In the genomic region with DNA sequence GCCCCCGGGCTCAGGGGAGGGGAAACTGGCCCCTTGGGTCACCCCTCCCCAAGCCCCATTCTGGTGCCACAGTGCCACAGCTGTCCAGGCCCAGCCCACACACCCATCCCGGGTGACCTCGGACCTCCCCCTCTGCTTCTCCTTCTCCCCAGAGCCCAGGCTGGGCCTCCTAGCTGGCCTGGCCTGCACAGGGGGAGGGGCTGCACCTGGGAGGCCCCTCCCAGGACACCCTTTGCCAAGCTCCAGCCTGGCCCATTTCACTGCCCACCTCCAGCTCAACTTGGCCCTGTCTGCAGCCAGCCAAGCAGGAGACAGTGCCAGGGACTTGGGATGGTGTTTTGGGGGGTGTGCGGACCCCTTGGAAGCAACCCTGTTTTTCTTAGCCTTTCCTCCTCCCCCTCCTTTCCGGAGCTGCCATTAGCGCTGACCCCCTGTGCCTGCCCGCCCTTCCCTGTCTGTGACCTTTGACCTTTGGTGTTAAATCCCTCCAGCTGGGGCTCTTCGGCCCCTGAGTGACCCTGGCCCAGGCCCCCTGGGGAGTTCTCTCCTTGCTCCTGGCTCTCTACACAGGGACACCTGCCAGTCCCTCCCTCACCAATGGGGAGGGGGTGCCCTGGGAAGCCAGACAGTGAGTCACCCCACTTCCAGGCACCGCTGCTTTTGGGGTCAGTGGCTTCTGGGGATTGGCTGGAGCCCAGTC, we compare ENCODE assay signal across 1 cellular context.
TF ChIP-seq lines count a peak whose summit lies in the region.

No MANE protein-coding gene starts in this region.

TF ChIP-seq in HEK293, 187 proteins besides CTCF, POLR2A, EP300 and RAD21 (continued from another document and continues in another):
- TF ChIP-seq, protein P1, sequence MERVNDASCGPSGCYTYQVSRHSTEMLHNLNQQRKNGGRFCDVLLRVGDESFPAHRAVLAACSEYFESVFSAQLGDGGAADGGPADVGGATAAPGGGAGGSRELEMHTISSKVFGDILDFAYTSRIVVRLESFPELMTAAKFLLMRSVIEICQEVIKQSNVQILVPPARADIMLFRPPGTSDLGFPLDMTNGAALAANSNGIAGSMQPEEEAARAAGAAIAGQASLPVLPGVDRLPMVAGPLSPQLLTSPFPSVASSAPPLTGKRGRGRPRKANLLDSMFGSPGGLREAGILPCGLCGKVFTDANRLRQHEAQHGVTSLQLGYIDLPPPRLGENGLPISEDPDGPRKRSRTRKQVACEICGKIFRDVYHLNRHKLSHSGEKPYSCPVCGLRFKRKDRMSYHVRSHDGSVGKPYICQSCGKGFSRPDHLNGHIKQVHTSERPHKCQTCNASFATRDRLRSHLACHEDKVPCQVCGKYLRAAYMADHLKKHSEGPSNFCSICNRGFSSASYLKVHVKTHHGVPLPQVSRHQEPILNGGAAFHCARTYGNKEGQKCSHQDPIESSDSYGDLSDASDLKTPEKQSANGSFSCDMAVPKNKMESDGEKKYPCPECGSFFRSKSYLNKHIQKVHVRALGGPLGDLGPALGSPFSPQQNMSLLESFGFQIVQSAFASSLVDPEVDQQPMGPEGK (tag by site-specific recombination; IDR thresholded peaks at IDR 0.05) = 0 out of 2 replicates have a peak, but pooled peaks have one; percentile 14
- no peak for TF ChIP-seq ZNF138 (tag by site-specific recombination; IDR thresholded peaks at IDR 0.05; ENCODE audit: borderline replicate concordance)
- no peak for TF ChIP-seq ZNF121 (tag by site-specific recombination; IDR thresholded peaks at IDR 0.05)
- no peak for TF ChIP-seq ZSCAN30 (tag by site-specific recombination; IDR thresholded peaks at IDR 0.05)
- no peak for TF ChIP-seq ZNF211 (tag by site-specific recombination; IDR thresholded peaks at IDR 0.05; ENCODE audit: low read depth)
- no peak for TF ChIP-seq MEIS1 (CRISPR knock-in tag; IDR thresholded peaks at IDR 0.05; ENCODE audit: borderline replicate concordance)
- TF ChIP-seq ZNF639 (tag by site-specific recombination; IDR thresholded peaks at IDR 0.05) = no peak
- no peak for TF ChIP-seq ZNF155 (tag by site-specific recombination; IDR thresholded peaks at IDR 0.05)
- no peak for TF ChIP-seq GFI1B (tag by site-specific recombination; IDR thresholded peaks at IDR 0.05)
- TF ChIP-seq ZNF354C (tag by site-specific recombination; IDR thresholded peaks at IDR 0.05; ENCODE audit: borderline replicate concordance, low read depth) = no peak
- TF ChIP-seq ZNF133 (tag by site-specific recombination; IDR thresholded peaks at IDR 0.05) = no peak
- no peak for TF ChIP-seq ZNF394 (tag by site-specific recombination; IDR thresholded peaks at IDR 0.05; ENCODE audit: borderline replicate concordance)
- 0 out of 2 replicates have a peak, but pooled peaks have one; percentile 16 for TF ChIP-seq ZIC2 (tag by site-specific recombination; IDR thresholded peaks at IDR 0.05)
- no peak for TF ChIP-seq ZNF239 (tag by site-specific recombination; IDR thresholded peaks at IDR 0.05)
- no peak for TF ChIP-seq ZNF416 (tag by site-specific recombination; IDR thresholded peaks at IDR 0.05)
- no peak for TF ChIP-seq ZNF148 (tag by site-specific recombination; IDR thresholded peaks at IDR 0.05; ENCODE audit: borderline replicate concordance)
- TF ChIP-seq ZNF670 (tag by site-specific recombination; IDR thresholded peaks at IDR 0.05; ENCODE audit: low read depth) = no peak
- TF ChIP-seq, protein P2, sequence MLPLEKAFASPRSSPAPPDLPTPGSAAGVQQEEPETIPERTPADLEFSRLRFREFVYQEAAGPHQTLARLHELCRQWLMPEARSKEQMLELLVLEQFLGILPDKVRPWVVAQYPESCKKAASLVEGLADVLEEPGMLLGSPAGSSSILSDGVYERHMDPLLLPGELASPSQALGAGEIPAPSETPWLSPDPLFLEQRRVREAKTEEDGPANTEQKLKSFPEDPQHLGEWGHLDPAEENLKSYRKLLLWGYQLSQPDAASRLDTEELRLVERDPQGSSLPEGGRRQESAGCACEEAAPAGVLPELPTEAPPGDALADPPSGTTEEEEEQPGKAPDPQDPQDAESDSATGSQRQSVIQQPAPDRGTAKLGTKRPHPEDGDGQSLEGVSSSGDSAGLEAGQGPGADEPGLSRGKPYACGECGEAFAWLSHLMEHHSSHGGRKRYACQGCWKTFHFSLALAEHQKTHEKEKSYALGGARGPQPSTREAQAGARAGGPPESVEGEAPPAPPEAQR (tag by site-specific recombination; IDR thresholded peaks at IDR 0.05) = no peak
- TF ChIP-seq PRDM1 (tag by site-specific recombination; IDR thresholded peaks at IDR 0.05) = no peak
- TF ChIP-seq ZXDB (tag by site-specific recombination; IDR thresholded peaks at IDR 0.05) = no peak
- TF ChIP-seq HOXD13 (CRISPR knock-in tag; IDR thresholded peaks at IDR 0.05; ENCODE audit: borderline replicate concordance) = no peak
- TF ChIP-seq, protein P3, sequence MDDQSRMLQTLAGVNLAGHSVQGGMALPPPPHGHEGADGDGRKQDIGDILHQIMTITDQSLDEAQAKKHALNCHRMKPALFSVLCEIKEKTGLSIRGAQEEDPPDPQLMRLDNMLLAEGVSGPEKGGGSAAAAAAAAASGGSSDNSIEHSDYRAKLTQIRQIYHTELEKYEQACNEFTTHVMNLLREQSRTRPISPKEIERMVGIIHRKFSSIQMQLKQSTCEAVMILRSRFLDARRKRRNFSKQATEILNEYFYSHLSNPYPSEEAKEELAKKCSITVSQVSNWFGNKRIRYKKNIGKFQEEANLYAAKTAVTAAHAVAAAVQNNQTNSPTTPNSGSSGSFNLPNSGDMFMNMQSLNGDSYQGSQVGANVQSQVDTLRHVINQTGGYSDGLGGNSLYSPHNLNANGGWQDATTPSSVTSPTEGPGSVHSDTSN (CRISPR knock-in tag; IDR thresholded peaks at IDR 0.05) = no peak
- no peak for TF ChIP-seq OSR2 (tag by site-specific recombination; IDR thresholded peaks at IDR 0.05)
- TF ChIP-seq, protein P4, sequence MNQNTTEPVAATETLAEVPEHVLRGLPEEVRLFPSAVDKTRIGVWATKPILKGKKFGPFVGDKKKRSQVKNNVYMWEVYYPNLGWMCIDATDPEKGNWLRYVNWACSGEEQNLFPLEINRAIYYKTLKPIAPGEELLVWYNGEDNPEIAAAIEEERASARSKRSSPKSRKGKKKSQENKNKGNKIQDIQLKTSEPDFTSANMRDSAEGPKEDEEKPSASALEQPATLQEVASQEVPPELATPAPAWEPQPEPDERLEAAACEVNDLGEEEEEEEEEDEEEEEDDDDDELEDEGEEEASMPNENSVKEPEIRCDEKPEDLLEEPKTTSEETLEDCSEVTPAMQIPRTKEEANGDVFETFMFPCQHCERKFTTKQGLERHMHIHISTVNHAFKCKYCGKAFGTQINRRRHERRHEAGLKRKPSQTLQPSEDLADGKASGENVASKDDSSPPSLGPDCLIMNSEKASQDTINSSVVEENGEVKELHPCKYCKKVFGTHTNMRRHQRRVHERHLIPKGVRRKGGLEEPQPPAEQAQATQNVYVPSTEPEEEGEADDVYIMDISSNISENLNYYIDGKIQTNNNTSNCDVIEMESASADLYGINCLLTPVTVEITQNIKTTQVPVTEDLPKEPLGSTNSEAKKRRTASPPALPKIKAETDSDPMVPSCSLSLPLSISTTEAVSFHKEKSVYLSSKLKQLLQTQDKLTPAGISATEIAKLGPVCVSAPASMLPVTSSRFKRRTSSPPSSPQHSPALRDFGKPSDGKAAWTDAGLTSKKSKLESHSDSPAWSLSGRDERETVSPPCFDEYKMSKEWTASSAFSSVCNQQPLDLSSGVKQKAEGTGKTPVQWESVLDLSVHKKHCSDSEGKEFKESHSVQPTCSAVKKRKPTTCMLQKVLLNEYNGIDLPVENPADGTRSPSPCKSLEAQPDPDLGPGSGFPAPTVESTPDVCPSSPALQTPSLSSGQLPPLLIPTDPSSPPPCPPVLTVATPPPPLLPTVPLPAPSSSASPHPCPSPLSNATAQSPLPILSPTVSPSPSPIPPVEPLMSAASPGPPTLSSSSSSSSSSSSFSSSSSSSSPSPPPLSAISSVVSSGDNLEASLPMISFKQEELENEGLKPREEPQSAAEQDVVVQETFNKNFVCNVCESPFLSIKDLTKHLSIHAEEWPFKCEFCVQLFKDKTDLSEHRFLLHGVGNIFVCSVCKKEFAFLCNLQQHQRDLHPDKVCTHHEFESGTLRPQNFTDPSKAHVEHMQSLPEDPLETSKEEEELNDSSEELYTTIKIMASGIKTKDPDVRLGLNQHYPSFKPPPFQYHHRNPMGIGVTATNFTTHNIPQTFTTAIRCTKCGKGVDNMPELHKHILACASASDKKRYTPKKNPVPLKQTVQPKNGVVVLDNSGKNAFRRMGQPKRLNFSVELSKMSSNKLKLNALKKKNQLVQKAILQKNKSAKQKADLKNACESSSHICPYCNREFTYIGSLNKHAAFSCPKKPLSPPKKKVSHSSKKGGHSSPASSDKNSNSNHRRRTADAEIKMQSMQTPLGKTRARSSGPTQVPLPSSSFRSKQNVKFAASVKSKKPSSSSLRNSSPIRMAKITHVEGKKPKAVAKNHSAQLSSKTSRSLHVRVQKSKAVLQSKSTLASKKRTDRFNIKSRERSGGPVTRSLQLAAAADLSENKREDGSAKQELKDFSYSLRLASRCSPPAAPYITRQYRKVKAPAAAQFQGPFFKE (tag by site-specific recombination; IDR thresholded peaks at IDR 0.05; ENCODE audit: borderline replicate concordance) = no peak
- TF ChIP-seq ZNF658 (tag by site-specific recombination; IDR thresholded peaks at IDR 0.05) = no peak
- no peak for TF ChIP-seq ZNF292 (tag by site-specific recombination; IDR thresholded peaks at IDR 0.05; ENCODE audit: borderline replicate concordance, low read depth)
- no peak for TF ChIP-seq ZNF16 (tag by site-specific recombination; IDR thresholded peaks at IDR 0.05; ENCODE audit: low read depth)
- TF ChIP-seq MZF1 (tag by site-specific recombination; IDR thresholded peaks at IDR 0.05; ENCODE audit: borderline replicate concordance) = no peak
- TF ChIP-seq BCL11B (tag by site-specific recombination; IDR thresholded peaks at IDR 0.05; ENCODE audit: low read depth) = peak; percentile 93
- no peak for TF ChIP-seq ZNF266 (tag by site-specific recombination; IDR thresholded peaks at IDR 0.05; ENCODE audit: low read depth)
- TF ChIP-seq ZNF19 (tag by site-specific recombination; IDR thresholded peaks at IDR 0.05; ENCODE audit: low read depth) = no peak
- TF ChIP-seq, protein P5, sequence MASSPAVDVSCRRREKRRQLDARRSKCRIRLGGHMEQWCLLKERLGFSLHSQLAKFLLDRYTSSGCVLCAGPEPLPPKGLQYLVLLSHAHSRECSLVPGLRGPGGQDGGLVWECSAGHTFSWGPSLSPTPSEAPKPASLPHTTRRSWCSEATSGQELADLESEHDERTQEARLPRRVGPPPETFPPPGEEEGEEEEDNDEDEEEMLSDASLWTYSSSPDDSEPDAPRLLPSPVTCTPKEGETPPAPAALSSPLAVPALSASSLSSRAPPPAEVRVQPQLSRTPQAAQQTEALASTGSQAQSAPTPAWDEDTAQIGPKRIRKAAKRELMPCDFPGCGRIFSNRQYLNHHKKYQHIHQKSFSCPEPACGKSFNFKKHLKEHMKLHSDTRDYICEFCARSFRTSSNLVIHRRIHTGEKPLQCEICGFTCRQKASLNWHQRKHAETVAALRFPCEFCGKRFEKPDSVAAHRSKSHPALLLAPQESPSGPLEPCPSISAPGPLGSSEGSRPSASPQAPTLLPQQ (tag by site-specific recombination; IDR thresholded peaks at IDR 0.05) = no peak
- TF ChIP-seq ZNF426 (tag by site-specific recombination; IDR thresholded peaks at IDR 0.05) = no peak
- TF ChIP-seq MYNN (tag by site-specific recombination; IDR thresholded peaks at IDR 0.05; ENCODE audit: borderline replicate concordance) = no peak
- peak; percentile 55; the same call in 1 of the 2 replicates for TF ChIP-seq ZBTB7A (tag by site-specific recombination; IDR thresholded peaks at IDR 0.05; ENCODE audit: low read depth)
- no peak for TF ChIP-seq ZNF707 (tag by site-specific recombination; IDR thresholded peaks at IDR 0.05)
- TF ChIP-seq, protein P6, sequence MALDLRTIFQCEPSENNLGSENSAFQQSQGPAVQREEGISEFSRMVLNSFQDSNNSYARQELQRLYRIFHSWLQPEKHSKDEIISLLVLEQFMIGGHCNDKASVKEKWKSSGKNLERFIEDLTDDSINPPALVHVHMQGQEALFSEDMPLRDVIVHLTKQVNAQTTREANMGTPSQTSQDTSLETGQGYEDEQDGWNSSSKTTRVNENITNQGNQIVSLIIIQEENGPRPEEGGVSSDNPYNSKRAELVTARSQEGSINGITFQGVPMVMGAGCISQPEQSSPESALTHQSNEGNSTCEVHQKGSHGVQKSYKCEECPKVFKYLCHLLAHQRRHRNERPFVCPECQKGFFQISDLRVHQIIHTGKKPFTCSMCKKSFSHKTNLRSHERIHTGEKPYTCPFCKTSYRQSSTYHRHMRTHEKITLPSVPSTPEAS (tag by site-specific recombination; IDR thresholded peaks at IDR 0.05) = no peak
- peak; percentile 64 for TF ChIP-seq BCL11A (tag by site-specific recombination; IDR thresholded peaks at IDR 0.05; ENCODE audit: low read depth)
- TF ChIP-seq ZSCAN16 (tag by site-specific recombination; IDR thresholded peaks at IDR 0.05) = no peak
- no peak for TF ChIP-seq BCL6B (tag by site-specific recombination; IDR thresholded peaks at IDR 0.05)
